Comparison of ENCODE assay signal across 30 cellular contexts in the genomic region with DNA sequence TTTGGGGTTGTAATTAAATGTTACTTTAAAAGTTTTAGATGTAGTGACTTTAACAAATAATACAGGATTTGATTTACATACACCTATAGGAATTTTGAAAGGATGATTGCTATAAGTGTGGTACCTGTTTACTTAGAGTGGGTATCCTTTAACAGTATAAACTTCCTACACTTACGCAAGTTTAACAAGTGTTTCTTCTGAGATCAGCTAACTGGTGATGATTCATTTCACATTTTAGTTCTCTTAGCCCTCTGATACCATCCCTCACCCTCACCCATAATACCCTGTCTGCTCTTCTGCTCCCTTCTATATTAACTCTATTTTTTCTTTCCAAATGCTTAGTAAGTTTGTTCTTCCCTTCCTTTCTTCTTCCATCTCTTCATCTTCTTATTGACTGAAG.
"Had no signal": no experiment of that assay in that cellular context is flagged by ENCODE, and none has a peak within 500 bp of the region (broad histone marks: within the 10 kb centered on the region; RNA-seq: fewer than 3 reads in every experiment).

No MANE protein-coding gene starts in this region.

- H3K27me3 ChIP-seq: brain microvascular endothelial cell, heart left ventricle had no signal

- H3K36me3 ChIP-seq: brain microvascular endothelial cell, heart left ventricle, WERI-Rb-1 had no signal

- ATAC-seq: activated CD4-positive, CD25-positive, alpha-beta regulatory T cell treated with anti-CD3 and anti-CD28 coated beads, Interleukin-2, amount 50 U/mL, for 24 hours; activated CD8-positive, alpha-beta T cell treated with anti-CD3 and anti-CD28 coated beads for 36 hours; activated T-cell treated with anti-CD3 and anti-CD28 coated beads, Interleukin-2, amount 50 U/mL, for 4 hours; activated T-helper 17 cell treated with anti-CD3 and anti-CD28 coated beads, Interleukin-2, amount 50 U/mL, for 72 hours; esophagus mucosa; heart left ventricle; T-helper 17 cell had no signal

- H3K27ac ChIP-seq: brain microvascular endothelial cell, coronary artery, heart left ventricle, WERI-Rb-1 had no signal

- H3K4me1 Mint-ChIP-seq: activated B cell treated with CpG ODN at 0.5 μM for 24 hours; activated T-helper 17 cell treated with anti-CD3 and anti-CD28 coated beads, Interleukin-2, amount 50 U/mL, for 72 hours; T-helper 17 cell had no signal

- DNase-seq: activated B cell treated with CpG ODN at 0.5 μM for 24 hours; activated CD4-positive, alpha-beta T cell treated with anti-CD3 and anti-CD28 coated beads for 48 hours; activated CD4-positive, alpha-beta T cell treated with anti-CD3 and anti-CD28 coated beads, Interleukin-2, amount 50 U/mL, for 1 hour; activated CD4-positive, alpha-beta T cell treated with anti-CD3 and anti-CD28 coated beads, Interleukin-2, amount 50 U/mL, for 48 hours; activated CD8-positive, alpha-beta memory T cell treated with anti-CD3 and anti-CD28 coated beads for 24 hours; activated CD8-positive, alpha-beta T cell treated with anti-CD3 and anti-CD28 coated beads for 36 hours; activated effector memory CD4-positive, alpha-beta T cell treated with Interleukin-2 at 50 U/mL for 16 hours; activated gamma-delta T cell treated with Interleukin-2 at 50 U/mL for 16 hours; activated naive CD4-positive, alpha-beta T cell treated with anti-CD3 and anti-CD28 coated beads, Interleukin-2, amount 50 U/mL, for 16 hours; activated naive CD4-positive, alpha-beta T cell treated with Interleukin-2 at 50 U/mL for 16 hours; activated T-cell treated with anti-CD3 and anti-CD28 coated beads, Interleukin-2, amount 50 U/mL, for 4 hours; amniotic stem cell; anterior cingulate cortex; brain microvascular endothelial cell; dermis blood vessel endothelial cell; effector CD4-positive, alpha-beta T cell; foreskin fibroblast; glutamatergic neuron; heart left ventricle; T-helper 1 cell; T-helper 17 cell; T1000 had no signal

- H3K4me1 ChIP-seq: heart left ventricle had no signal

- H3K27ac Mint-ChIP-seq: activated B cell treated with CpG ODN at 0.5 μM for 24 hours; activated CD8-positive, alpha-beta T cell treated with anti-CD3 and anti-CD28 coated beads for 36 hours; activated naive CD8-positive, alpha-beta T cell; activated T-helper 17 cell treated with anti-CD3 and anti-CD28 coated beads, Interleukin-2, amount 50 U/mL, for 72 hours; T-helper 17 cell; T-helper 2 cell treated with Interferon-gamma antibody and Interleukin-4, amounts not matched to agents 5 μg/mL and 100 μg/mL, for 36 hours had no signal

- H3K27me3 Mint-ChIP-seq: activated B cell treated with CpG ODN at 0.5 μM for 24 hours; activated CD8-positive, alpha-beta T cell treated with anti-CD3 and anti-CD28 coated beads for 36 hours; activated naive CD8-positive, alpha-beta T cell; activated T-helper 17 cell treated with anti-CD3 and anti-CD28 coated beads, Interleukin-2, amount 50 U/mL, for 72 hours; central memory CD8-positive, alpha-beta T cell; T-helper 17 cell had no signal

- H3K4me3 Mint-ChIP-seq: activated B cell treated with CpG ODN at 0.5 μM for 24 hours; activated CD8-positive, alpha-beta T cell treated with anti-CD3 and anti-CD28 coated beads for 36 hours; activated naive CD8-positive, alpha-beta T cell; activated T-cell treated with anti-CD3 and anti-CD28 coated beads, Interleukin-2, amount 50 U/mL, for 4 hours; activated T-helper 17 cell treated with anti-CD3 and anti-CD28 coated beads, Interleukin-2, amount 50 U/mL, for 72 hours; central memory CD8-positive, alpha-beta T cell; T-helper 17 cell; T-helper 2 cell treated with Interferon-gamma antibody and Interleukin-4, amounts not matched to agents 5 μg/mL and 100 μg/mL, for 36 hours had no signal

- H3K4me3 ChIP-seq: coronary artery, heart left ventricle had no signal
